1 cellular context compared by ENCODE assay signal in the genomic region with DNA sequence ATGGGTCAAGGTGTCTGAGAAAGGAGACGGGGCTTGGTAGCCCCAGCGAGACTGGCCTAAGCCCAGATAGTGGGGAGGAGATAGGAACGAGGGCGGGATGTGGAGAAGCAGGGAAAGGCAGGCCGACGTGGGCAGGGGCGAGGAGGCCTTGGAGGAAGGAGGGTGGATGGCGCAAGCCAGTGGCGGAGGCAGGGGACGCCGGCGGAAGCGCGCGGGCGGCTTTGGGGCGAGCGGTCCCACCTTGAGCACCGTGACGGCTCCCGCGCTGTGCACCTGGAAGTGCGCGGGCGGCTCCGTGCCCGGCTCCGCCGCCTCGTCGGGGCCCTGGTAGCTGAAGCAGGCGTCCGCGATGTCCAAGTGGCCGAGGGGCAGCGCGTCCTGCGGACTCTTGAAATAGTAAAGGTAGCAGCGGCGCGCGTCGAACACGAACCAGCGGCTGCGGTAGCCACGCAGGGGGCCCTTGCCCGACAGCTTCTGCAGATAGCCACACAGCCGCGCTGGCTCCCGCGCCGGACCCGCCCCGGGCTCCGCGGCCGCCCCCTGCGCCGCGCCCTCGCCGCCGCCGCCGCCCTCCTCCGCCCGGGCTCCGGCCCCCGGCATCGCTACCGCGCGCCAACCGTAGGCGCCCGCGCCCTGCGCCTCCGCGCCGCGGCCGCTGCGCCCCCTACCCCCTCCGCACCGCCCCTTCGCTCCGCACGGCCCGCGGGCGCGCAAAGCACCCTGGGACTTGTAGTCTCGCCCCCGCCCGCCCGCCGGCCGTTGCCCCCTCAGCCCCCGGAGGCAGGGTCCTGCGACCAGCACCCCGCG.
TF ChIP-seq lines count a peak whose summit lies in the region.

A gene (minus strand): TSS at position 659 of the 807 bp plus-strand sequence. CDS start 59 bp downstream, at position 600.

TF ChIP-seq in SK-N-SH treated with all-trans-retinoic acid at 6 μM for 48 hours, 23 proteins besides CTCF, POLR2A, EP300 and RAD21 (continued from another document):
- TF ChIP-seq, protein P1, sequence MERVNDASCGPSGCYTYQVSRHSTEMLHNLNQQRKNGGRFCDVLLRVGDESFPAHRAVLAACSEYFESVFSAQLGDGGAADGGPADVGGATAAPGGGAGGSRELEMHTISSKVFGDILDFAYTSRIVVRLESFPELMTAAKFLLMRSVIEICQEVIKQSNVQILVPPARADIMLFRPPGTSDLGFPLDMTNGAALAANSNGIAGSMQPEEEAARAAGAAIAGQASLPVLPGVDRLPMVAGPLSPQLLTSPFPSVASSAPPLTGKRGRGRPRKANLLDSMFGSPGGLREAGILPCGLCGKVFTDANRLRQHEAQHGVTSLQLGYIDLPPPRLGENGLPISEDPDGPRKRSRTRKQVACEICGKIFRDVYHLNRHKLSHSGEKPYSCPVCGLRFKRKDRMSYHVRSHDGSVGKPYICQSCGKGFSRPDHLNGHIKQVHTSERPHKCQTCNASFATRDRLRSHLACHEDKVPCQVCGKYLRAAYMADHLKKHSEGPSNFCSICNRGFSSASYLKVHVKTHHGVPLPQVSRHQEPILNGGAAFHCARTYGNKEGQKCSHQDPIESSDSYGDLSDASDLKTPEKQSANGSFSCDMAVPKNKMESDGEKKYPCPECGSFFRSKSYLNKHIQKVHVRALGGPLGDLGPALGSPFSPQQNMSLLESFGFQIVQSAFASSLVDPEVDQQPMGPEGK (CRISPR knock-in tag; IDR thresholded peaks at IDR 0.05; ENCODE audit: borderline replicate concordance) = no peak
- no peak for TF ChIP-seq TOX (CRISPR knock-in tag; IDR thresholded peaks at IDR 0.05; ENCODE audit: borderline replicate concordance)
- TF ChIP-seq, protein P2, sequence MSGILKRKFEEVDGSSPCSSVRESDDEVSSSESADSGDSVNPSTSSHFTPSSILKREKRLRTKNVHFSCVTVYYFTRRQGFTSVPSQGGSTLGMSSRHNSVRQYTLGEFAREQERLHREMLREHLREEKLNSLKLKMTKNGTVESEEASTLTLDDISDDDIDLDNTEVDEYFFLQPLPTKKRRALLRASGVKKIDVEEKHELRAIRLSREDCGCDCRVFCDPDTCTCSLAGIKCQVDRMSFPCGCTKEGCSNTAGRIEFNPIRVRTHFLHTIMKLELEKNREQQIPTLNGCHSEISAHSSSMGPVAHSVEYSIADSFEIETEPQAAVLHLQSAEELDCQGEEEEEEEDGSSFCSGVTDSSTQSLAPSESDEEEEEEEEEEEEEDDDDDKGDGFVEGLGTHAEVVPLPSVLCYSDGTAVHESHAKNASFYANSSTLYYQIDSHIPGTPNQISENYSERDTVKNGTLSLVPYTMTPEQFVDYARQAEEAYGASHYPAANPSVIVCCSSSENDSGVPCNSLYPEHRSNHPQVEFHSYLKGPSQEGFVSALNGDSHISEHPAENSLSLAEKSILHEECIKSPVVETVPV (CRISPR knock-in tag; IDR thresholded peaks at IDR 0.05) = no peak
- TF ChIP-seq ZFP30 (CRISPR knock-in tag; IDR thresholded peaks at IDR 0.05) = no peak
- no peak for TF ChIP-seq ZNF8 (CRISPR knock-in tag; IDR thresholded peaks at IDR 0.05)
- no peak for TF ChIP-seq ZNF70 (CRISPR knock-in tag; IDR thresholded peaks at IDR 0.05)
- no peak for TF ChIP-seq ZC3H10 (CRISPR knock-in tag; IDR thresholded peaks at IDR 0.05)
- TF ChIP-seq ISL1 (CRISPR knock-in tag; IDR thresholded peaks at IDR 0.05) = no peak
- no peak for TF ChIP-seq TCF4 (CRISPR knock-in tag; IDR thresholded peaks at IDR 0.05; ENCODE audit: borderline replicate concordance)
